In the genomic region with DNA sequence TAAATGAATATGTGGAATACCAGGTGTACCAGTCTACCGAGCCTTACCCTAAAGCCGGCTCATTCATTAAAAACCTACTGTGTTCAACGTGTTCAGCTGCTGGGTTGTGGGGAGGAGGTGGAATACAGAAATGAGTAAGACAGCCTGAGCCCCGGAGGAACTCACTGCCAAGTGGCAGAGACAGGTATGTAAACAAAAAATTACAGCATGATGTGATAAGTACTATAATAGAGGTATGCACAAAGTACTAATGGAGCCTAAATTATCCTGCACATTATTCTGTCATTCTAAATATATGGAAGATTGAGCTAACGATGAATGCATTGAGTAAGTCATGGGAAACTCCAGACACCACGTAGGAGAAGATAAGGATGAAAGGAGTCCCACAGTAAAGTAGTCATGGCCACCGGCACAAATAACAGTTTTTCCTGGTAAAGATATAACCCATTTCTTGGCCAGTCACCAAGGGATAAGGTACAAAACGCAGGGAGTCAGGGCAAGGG, we compare ENCODE assay signal across 11 cellular contexts. TPM values are rescaled to one million over a fixed set of nuclear protein-coding genes. Genes with fewer than 3 reads are reported as not detected.
DNase-seq lines count a peak whose midpoint lies in the region; ATAC-seq, FAIRE-seq and TF ChIP-seq lines count a peak whose summit lies in the region.
"Had no signal": no experiment of that assay in that cellular context is flagged by ENCODE, and none has a peak within 500 bp of the region (broad histone marks: within the 10 kb centered on the region; RNA-seq: fewer than 3 reads in every experiment).

No MANE protein-coding gene starts in this region.

- peaks cover 11 to 18% of the 10 kb centered on the region in 2 donors for H3K27me3 Mint-ChIP-seq in natural killer cell treated with Interleukin-12 subunit alpha and Interleukin-12 subunit beta and Interleukin-15 and Interleukin-18, amount 100 ng/mL, for 72 hours
- H3K27me3 Mint-ChIP-seq in natural killer cell (ENCODE audit: low read depth in 2 of 2), result peaks cover 0 to 5% of the 10 kb centered on the region in 2 donors
- peaks cover 18% of the 10 kb centered on the region for H3K27me3 Mint-ChIP-seq in stimulated activated memory B cell treated with anti-CD40 and anti-IgM and Interleukin-4, amounts not matched to agents 10 μg/mL and 1 μg/mL and 100 μg/mL, for 72 hours

- no peak overlapping the region for H3K27ac Mint-ChIP-seq in natural killer cell treated with Interleukin-12 subunit alpha and Interleukin-12 subunit beta and Interleukin-15 and Interleukin-18, amount 100 ng/mL, for 72 hours
- no peak overlapping the region for H3K27ac Mint-ChIP-seq in natural killer cell
- H3K27ac Mint-ChIP-seq in stimulated activated memory B cell treated with anti-CD40 and anti-IgM and Interleukin-4, amounts not matched to agents 10 μg/mL and 1 μg/mL and 100 μg/mL, for 72 hours, result peak overlapping the region; percentile 60

- peak in 1 of 2 donors; percentile 48 for ATAC-seq in natural killer cell treated with Interleukin-12 subunit alpha and Interleukin-12 subunit beta and Interleukin-15 and Interleukin-18, amount 100 ng/mL, for 72 hours
- ATAC-seq in natural killer cell (no peak), HG02852 (IDR thresholded peaks at IDR 0.05; ENCODE audit: unreplicated experiment) (peak; percentile 55), HG03135 (IDR thresholded peaks at IDR 0.05; ENCODE audit: unreplicated experiment) (no peak)
- ATAC-seq in stimulated activated memory B cell treated with anti-CD40 and anti-IgM and Interleukin-4, amounts not matched to agents 10 μg/mL and 1 μg/mL and 100 μg/mL, for 72 hours, result peak; percentile 70

- intact Hi-C loops in natural killer cell (cut with micrococcal nuclease), result no loop called here

- peaks cover 4% of the 10 kb centered on the region for H3K36me3 Mint-ChIP-seq in natural killer cell treated with Interleukin-12 subunit alpha and Interleukin-12 subunit beta and Interleukin-15 and Interleukin-18, amount 100 ng/mL, for 72 hours
- no peaks in the 10 kb centered on the region for H3K36me3 Mint-ChIP-seq in natural killer cell
- peaks cover 7% of the 10 kb centered on the region for H3K36me3 Mint-ChIP-seq in stimulated activated memory B cell treated with anti-CD40 and anti-IgM and Interleukin-4, amounts not matched to agents 10 μg/mL and 1 μg/mL and 100 μg/mL, for 72 hours

- peaks cover 0 to 6% of the 10 kb centered on the region in 2 donors for H3K4me1 Mint-ChIP-seq in natural killer cell treated with Interleukin-12 subunit alpha and Interleukin-12 subunit beta and Interleukin-15 and Interleukin-18, amount 100 ng/mL, for 72 hours (ENCODE audit: low read depth in 2 of 2)
- no peaks in the 10 kb centered on the region for H3K4me1 Mint-ChIP-seq in natural killer cell
- H3K4me1 Mint-ChIP-seq in stimulated activated memory B cell treated with anti-CD40 and anti-IgM and Interleukin-4, amounts not matched to agents 10 μg/mL and 1 μg/mL and 100 μg/mL, for 72 hours, result peaks cover 9% of the 10 kb centered on the region

- no peak for DNase-seq in natural killer cell treated with Interleukin-12 subunit alpha and Interleukin-12 subunit beta and Interleukin-15 and Interleukin-18, amount 100 ng/mL, for 72 hours (ENCODE audit: low spot score)
- DNase-seq in natural killer cell (no peak), RCC 7860 (ENCODE audit: low spot score) (peak; percentile 26), SIG-M5 (lab: John Stamatoyannopoulos, UW) (no peak), NCI-H510A (lab: John Stamatoyannopoulos, UW) (no peak)

- FAIRE-seq in RCC 7860 (lab: Jason Lieb, UNC), result no peak
- FAIRE-seq: endothelial cell of umbilical vein, G401.6 had no signal

- no peaks in the 10 kb centered on the region for H3K9me3 Mint-ChIP-seq in natural killer cell treated with Interleukin-12 subunit alpha and Interleukin-12 subunit beta and Interleukin-15 and Interleukin-18, amount 100 ng/mL, for 72 hours
- H3K9me3 Mint-ChIP-seq in natural killer cell, result no peaks in the 10 kb centered on the region
- peaks cover 3% of the 10 kb centered on the region for H3K9me3 Mint-ChIP-seq in stimulated activated memory B cell treated with anti-CD40 and anti-IgM and Interleukin-4, amounts not matched to agents 10 μg/mL and 1 μg/mL and 100 μg/mL, for 72 hours

- peak overlapping the region; percentile 12 for H3K4me3 Mint-ChIP-seq in natural killer cell treated with Interleukin-12 subunit alpha and Interleukin-12 subunit beta and Interleukin-15 and Interleukin-18, amount 100 ng/mL, for 72 hours
- H3K4me3 Mint-ChIP-seq in natural killer cell, result no peak overlapping the region
- H3K4me3 Mint-ChIP-seq in stimulated activated memory B cell treated with anti-CD40 and anti-IgM and Interleukin-4, amounts not matched to agents 10 μg/mL and 1 μg/mL and 100 μg/mL, for 72 hours, result peak overlapping the region; percentile 55

- no peak for TF ChIP-seq CTCF in natural killer cell (IDR thresholded peaks at IDR 0.05)

RNA-seq across cellular contexts. Expression of gene ADTRP, which starts 6.9 kb away (rescaled TPM):
- 1 to 10 TPM in 1 of 2 donors, not detected in 1; 1.0 TPM for total RNA-seq in natural killer cell treated with Interleukin-12 subunit alpha and Interleukin-12 subunit beta and Interleukin-15 and Interleukin-18, amount 100 ng/mL, for 72 hours
- 1 to 10 TPM in 2 of 3 donors, not detected in 1; 1.1 to 1.5 TPM for total RNA-seq in natural killer cell
- total RNA-seq: SK-MEL-5 had no signal

Comparison
In these comparisons a context has a peak if more than half of its experiments do, and no peak if none do; other contexts are left out.
1. ATAC-seq: peak in HG02852 (single experiment) and stimulated activated memory B cell treated with anti-CD40 and anti-IgM and Interleukin-4, amounts not matched to agents 10 μg/mL and 1 μg/mL and 100 μg/mL, for 72 hours (single experiment); none in natural killer cell (0 of 3) and HG03135 (single experiment).